ENCODE assay signal across 1 cellular context in the genomic region with DNA sequence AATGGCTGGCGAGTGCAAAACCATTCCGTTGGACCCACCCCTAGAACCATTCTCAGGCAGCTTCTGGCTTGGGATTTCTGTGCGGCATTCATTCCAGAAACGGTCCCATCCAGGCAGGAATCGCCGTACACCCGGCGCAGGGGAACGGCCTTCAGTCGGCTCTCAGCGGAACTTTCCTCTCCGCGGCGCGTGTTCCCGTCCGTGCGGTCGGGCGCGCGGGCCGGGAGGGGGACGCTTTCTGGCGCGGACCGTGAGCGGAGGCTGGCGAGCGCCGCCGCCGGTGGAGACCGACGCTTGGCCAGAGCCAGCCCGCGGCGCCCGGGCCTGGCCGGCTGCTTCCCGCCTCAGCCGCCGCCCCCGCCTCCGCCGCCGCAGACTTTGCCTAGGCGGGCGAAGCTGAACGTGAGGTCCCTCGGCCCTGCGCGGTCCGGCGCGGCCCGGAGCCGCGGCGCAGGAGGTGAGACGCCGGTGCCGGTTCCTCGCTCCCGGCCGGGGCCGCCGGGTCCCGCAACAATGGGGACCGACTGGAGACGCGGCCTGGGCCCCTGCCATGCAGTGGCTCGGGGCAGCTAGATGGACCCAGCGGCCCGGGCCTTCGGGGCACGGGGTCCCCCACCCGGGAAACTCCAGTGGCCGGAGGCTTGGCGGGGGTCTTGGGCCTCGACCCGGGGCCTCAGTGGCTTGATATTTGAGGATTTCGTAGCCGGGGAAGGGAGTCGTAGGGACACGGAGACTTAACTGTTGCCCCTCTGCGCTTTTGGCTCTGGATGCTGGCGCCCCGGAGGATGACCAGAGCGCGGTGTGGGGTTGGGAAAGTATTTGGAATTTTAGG.
A peak's percentile ranks its signal among the peaks of the same experiment; 100 is the strongest.
TF ChIP-seq lines count a peak whose summit lies in the region.

TSS of gene RAD54L2 (plus strand) at position 261 of the 832 bp plus-strand sequence. CDS start 51,702 bp downstream, outside the sequence.

TF ChIP-seq in K562, 482 proteins besides CTCF, POLR2A, EP300 and RAD21 (continued from another document and continues in another):
- TF ChIP-seq, protein P1, sequence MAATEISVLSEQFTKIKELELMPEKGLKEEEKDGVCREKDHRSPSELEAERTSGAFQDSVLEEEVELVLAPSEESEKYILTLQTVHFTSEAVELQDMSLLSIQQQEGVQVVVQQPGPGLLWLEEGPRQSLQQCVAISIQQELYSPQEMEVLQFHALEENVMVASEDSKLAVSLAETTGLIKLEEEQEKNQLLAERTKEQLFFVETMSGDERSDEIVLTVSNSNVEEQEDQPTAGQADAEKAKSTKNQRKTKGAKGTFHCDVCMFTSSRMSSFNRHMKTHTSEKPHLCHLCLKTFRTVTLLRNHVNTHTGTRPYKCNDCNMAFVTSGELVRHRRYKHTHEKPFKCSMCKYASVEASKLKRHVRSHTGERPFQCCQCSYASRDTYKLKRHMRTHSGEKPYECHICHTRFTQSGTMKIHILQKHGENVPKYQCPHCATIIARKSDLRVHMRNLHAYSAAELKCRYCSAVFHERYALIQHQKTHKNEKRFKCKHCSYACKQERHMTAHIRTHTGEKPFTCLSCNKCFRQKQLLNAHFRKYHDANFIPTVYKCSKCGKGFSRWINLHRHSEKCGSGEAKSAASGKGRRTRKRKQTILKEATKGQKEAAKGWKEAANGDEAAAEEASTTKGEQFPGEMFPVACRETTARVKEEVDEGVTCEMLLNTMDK (IDR thresholded peaks at IDR 0.05; ENCODE audit: borderline replicate concordance, insufficient read depth, low read depth, low read length, poor library complexity, severe bottlenecking), result peak; percentile 81
- TF ChIP-seq TAF15 (IDR thresholded peaks at IDR 0.05; ENCODE audit: low read depth, low read length) (no peak), NR2F6 (CRISPR knock-in tag; IDR thresholded peaks at IDR 0.05) (no peak), HLTF (IDR thresholded peaks at IDR 0.05) (no peak), PTTG1 (tag; IDR thresholded peaks at IDR 0.05; ENCODE audit: low read depth) (no peak), SRSF1 (IDR thresholded peaks at IDR 0.05; ENCODE audit: low read depth, low read length) (no peak), E2F3 (CRISPR knock-in tag; IDR thresholded peaks at IDR 0.05) (no peak), MIER1 (IDR thresholded peaks at IDR 0.05; ENCODE audit: low read depth) (no peak), TRIM24 (IDR thresholded peaks at IDR 0.05) (peak in 1 of 2 experiments; percentile 98; a peak in 2 of 4 replicates), ZNF146 (CRISPR knock-in tag; IDR thresholded peaks at IDR 0.05; ENCODE audit: unreplicated experiment) (no peak), ESRRA (IDR thresholded peaks at IDR 0.05; ENCODE audit: borderline replicate concordance, low read depth) (peak; percentile 70; the same call in 1 of the 2 replicates), ZNF695 (CRISPR knock-in tag; IDR thresholded peaks at IDR 0.05) (no peak), HDAC6 (IDR thresholded peaks at IDR 0.05; ENCODE audit: low read depth, low read length) (no peak), GABPB1 (CRISPR knock-in tag; IDR thresholded peaks at IDR 0.05) (peak; percentile 95), GATAD2A (IDR thresholded peaks at IDR 0.05) (no peak), RBM17 (IDR thresholded peaks at IDR 0.05; ENCODE audit: borderline replicate concordance, low read depth, low read length) (no peak), CLOCK (CRISPR knock-in tag; IDR thresholded peaks at IDR 0.05; ENCODE audit: borderline replicate concordance) (no peak), ZNF696 (CRISPR knock-in tag; conservative IDR thresholded peaks at IDR 0.05) (no peak), NR4A1 (CRISPR knock-in tag; IDR thresholded peaks at IDR 0.05) (no peak), NR4A1 (tag; IDR thresholded peaks at IDR 0.05) (no peak), CHCHD3 (CRISPR knock-in tag; IDR thresholded peaks at IDR 0.05) (no peak), SPI1 (IDR thresholded peaks at IDR 0.05; ENCODE audit: borderline replicate concordance, low read depth, low read length) (no peak), ETV5 (CRISPR knock-in tag; IDR thresholded peaks at IDR 0.05; ENCODE audit: low read depth) (peak; percentile 43; the same call in 1 of the 2 replicates), ZNF592 (IDR thresholded peaks at IDR 0.05) (peak; percentile 51; the same call in 1 of the 2 replicates), LARP7 (IDR thresholded peaks at IDR 0.05) (no peak), HNRNPL (IDR thresholded peaks at IDR 0.05; ENCODE audit: low read depth, low read length) (0 out of 2 replicates have a peak, but pooled peaks have one; percentile 30), ZNF274 (IDR thresholded peaks at IDR 0.05; ENCODE audit: borderline replicate concordance, low read depth, low read length) (no peak), ZNF140 (CRISPR knock-in tag; IDR thresholded peaks at IDR 0.05) (no peak), UBTF (IDR thresholded peaks at IDR 0.05; ENCODE audit: borderline replicate concordance in 1 of 2, low read depth in 2 of 2, low read length in 2 of 2) (peak; percentile 85 to 93; a peak in 3 of 4 replicates), KLF10 (CRISPR knock-in tag; IDR thresholded peaks at IDR 0.05) (no peak), E4F1 (CRISPR knock-in tag; IDR thresholded peaks at IDR 0.05; ENCODE audit: borderline replicate concordance) (no peak), RBBP5 (IDR thresholded peaks at IDR 0.05; ENCODE audit: borderline replicate concordance, insufficient read depth, low read length, poor library complexity, severe bottlenecking) (peak; percentile 99), RHOXF2B (CRISPR knock-in tag; conservative IDR thresholded peaks at IDR 0.05) (no peak), ARHGAP35 (IDR thresholded peaks at IDR 0.05; ENCODE audit: partially characterized antibody) (no peak)
- TF ChIP-seq, protein P2, sequence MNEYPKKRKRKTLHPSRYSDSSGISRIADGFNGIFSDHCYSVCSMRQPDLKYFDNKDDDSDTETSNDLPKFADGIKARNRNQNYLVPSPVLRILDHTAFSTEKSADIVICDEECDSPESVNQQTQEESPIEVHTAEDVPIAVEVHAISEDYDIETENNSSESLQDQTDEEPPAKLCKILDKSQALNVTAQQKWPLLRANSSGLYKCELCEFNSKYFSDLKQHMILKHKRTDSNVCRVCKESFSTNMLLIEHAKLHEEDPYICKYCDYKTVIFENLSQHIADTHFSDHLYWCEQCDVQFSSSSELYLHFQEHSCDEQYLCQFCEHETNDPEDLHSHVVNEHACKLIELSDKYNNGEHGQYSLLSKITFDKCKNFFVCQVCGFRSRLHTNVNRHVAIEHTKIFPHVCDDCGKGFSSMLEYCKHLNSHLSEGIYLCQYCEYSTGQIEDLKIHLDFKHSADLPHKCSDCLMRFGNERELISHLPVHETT (CRISPR knock-in tag; conservative IDR thresholded peaks at IDR 0.05 in 1 of 2, IDR thresholded peaks at IDR 0.05 in 1 of 2), result peak in 1 of 2 experiments; percentile 98; a peak in 2 of 4 replicates
- TF ChIP-seq, protein P3, sequence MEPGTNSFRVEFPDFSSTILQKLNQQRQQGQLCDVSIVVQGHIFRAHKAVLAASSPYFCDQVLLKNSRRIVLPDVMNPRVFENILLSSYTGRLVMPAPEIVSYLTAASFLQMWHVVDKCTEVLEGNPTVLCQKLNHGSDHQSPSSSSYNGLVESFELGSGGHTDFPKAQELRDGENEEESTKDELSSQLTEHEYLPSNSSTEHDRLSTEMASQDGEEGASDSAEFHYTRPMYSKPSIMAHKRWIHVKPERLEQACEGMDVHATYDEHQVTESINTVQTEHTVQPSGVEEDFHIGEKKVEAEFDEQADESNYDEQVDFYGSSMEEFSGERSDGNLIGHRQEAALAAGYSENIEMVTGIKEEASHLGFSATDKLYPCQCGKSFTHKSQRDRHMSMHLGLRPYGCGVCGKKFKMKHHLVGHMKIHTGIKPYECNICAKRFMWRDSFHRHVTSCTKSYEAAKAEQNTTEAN (CRISPR knock-in tag; IDR thresholded peaks at IDR 0.05), result peak; percentile 9; the same call in 1 of the 2 replicates
- TF ChIP-seq, protein P4, sequence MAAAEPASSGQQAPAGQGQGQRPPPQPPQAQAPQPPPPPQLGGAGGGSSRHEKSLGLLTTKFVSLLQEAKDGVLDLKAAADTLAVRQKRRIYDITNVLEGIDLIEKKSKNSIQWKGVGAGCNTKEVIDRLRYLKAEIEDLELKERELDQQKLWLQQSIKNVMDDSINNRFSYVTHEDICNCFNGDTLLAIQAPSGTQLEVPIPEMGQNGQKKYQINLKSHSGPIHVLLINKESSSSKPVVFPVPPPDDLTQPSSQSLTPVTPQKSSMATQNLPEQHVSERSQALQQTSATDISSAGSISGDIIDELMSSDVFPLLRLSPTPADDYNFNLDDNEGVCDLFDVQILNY (CRISPR knock-in tag; IDR thresholded peaks at IDR 0.05), result no peak; the same call in 1 of the 2 replicates
